ENCODE assay signal across 8 cellular contexts in the genomic region with DNA sequence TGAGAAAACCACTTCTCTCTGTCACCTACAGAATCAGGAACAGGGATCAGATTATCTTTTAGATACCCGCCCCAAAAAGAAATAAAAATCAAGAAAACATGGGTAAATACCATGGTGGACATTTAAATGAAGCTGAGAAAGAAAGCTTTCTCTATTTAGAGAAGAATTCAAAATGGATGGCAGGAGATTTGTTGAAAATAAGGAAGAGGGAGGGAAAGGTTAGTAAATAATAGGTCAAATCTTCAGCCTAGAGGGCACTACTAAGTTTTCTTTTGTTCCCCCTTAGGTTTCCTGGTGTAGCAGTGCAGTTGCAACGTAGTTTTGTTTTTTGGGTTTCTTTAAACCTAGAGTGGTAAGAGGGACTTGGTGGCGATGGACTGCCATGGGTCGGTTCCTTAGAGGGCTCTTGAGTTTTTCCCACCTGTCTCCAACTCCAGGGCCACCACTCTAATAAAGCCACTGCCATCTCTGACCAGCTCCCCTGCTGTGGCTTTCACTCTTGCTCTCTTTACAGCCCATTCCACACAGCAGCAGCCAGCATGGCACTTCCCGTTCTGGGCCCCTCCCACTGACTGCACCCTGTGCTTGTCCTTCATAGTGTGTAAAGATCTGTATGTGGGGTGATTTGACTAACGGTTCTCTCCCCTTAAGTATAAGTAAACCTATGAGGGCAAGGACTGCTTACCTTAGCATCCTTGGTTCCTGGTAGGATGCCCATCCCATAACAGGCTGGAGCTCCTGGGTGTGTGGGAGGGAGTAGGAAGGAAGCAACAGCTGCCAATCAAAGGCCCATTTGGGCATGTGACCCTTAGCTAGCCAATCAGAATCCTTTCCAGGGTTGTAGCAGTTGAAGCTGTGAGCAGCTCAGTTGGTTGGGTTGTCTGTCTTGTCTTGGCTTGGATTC.
DNase-seq lines count a peak whose midpoint lies in the region; ATAC-seq, FAIRE-seq and TF ChIP-seq lines count a peak whose summit lies in the region.

No MANE protein-coding gene starts in this region.

- no peaks in the 10 kb centered on the region for H3K79me1 ChIP-seq in H1 (ENCODE audit: low read depth, low read length)

- TF ChIP-seq RAD21 in H1 (IDR thresholded peaks at IDR 0.05 in 1 of 2, conservative IDR thresholded peaks at IDR 0.05 in 1 of 2; ENCODE audit: low read depth in 2 of 2, low read length in 2 of 2), result no peak

- H3K23me2 ChIP-seq in H1 (ENCODE audit: low read depth, low read length), result no peaks in the 10 kb centered on the region

- H3K4me3 ChIP-seq in GM08714 (ENCODE audit: low read length), result peak overlapping the region; percentile 72; the same call in 1 of the 2 replicates
- no peak overlapping the region for H3K4me3 ChIP-seq in H1 (ENCODE audit: extremely low read depth in 1 of 4, insufficient read depth in 2 of 4, low read depth in 3 of 4, low read length in 4 of 4)
- H3K4me3 ChIP-seq in kidney (ENCODE audit: low read length in 2 of 2), result no peak overlapping the region

- H4K20me1 ChIP-seq in H1 (replicated peaks in 1 of 2; ENCODE audit: control insufficient read depth in 1 of 2, insufficient read depth in 2 of 2, low read length in 2 of 2), result no peaks in the 10 kb centered on the region

- H3K14ac ChIP-seq in H1 (ENCODE audit: insufficient read length), result no peak overlapping the region

- no peak overlapping the region for H2BK20ac ChIP-seq in H1 (ENCODE audit: low read length)

- TF ChIP-seq POLR2A in H1 (IDR thresholded peaks at IDR 0.05; ENCODE audit: control extremely low read depth in 1 of 2, low read depth in 2 of 2, low read length in 2 of 2), result no peak

- peak; percentile 60 for DNase-seq in SK-N-DZ (ENCODE audit: low spot score)
- no peak for DNase-seq in H1 (ENCODE audit: low read depth in 1 of 2, low spot score in 2 of 2)
- DNase-seq in stimulated activated CD4-positive, alpha-beta T cell treated with anti-CD3 and anti-CD28 coated beads, Interleukin-2, amount 100 ng/mL, for 24 hours, result peak; percentile 26 to 35
- DNase-seq in kidney, result no peak
- DNase-seq in DMS79 treated with DMSO at 0.1 percent for 48 hours (lab: John Stamatoyannopoulos, UW), result no peak

- no peaks in the 10 kb centered on the region for H3K79me2 ChIP-seq in H1 (ENCODE audit: control insufficient read depth in 1 of 2, insufficient read depth in 2 of 2, low read length in 2 of 2)

- H3K4me2 ChIP-seq in H1 (ENCODE audit: insufficient read depth in 1 of 2, low read depth in 2 of 2, low read length in 2 of 2), result no peak overlapping the region

- FAIRE-seq in H1 (lab: Jason Lieb, UNC) (no peak), kidney (lab: Jason Lieb, UNC) (no peak)

- 0 out of 2 replicates have a peak overlapping the region, but pooled peaks have one; percentile 17 for H2AFZ ChIP-seq in H1 (ENCODE audit: low read length)

- H3K23ac ChIP-seq in H1 (ENCODE audit: insufficient read length), result no peak overlapping the region

- H3K4me1 ChIP-seq in H1 (replicated peaks in 1 of 4; ENCODE audit: control insufficient read depth in 3 of 4, insufficient read depth in 4 of 4, low read length in 3 of 4) (peaks cover 0 to 3% (median 0%) of the 10 kb centered on the region in 4 experiments; a peak in 2 of 7 replicates), kidney (ENCODE audit: control insufficient read depth in 1 of 2, insufficient read depth in 1 of 2, low read depth in 1 of 2, low read length in 2 of 2) (no peaks in the 10 kb centered on the region)

- H2AK5ac ChIP-seq in H1 (ENCODE audit: low read depth, low read length), result no peak overlapping the region

- no peak for TF ChIP-seq EP300 in H1 (IDR thresholded peaks at IDR 0.05; ENCODE audit: borderline replicate concordance in 1 of 2, low read depth in 2 of 2, low read length in 2 of 2)

- no peak overlapping the region for H2BK15ac ChIP-seq in H1 (ENCODE audit: low read length)

- no peak overlapping the region for H2BK120ac ChIP-seq in H1 (replicated peaks; ENCODE audit: low read depth, low read length)

- WGBS in H1 (ENCODE audit: extremely low coverage in 1 of 2, insufficient coverage in 1 of 2, insufficient read length in 1 of 2, insufficient replicate concordance in 2 of 2, low coverage in 1 of 2, low lambda C conversion rate in 2 of 2, missing lambda C conversion rate in 1 of 2), 2 experiments, result 84% methylated on average over 6 of the region's 6 CpGs; no CpG with 5 or more reads in 1 of the 2 experiments

- no peak overlapping the region for H3K18ac ChIP-seq in H1 (ENCODE audit: extremely low read depth, low read length)

- intact Hi-C loops in kidney (cut with DNase I), result no loop called here

- no peak overlapping the region for H3K56ac ChIP-seq in H1 (replicated peaks; ENCODE audit: insufficient read length, low read depth, low read length)

- no peaks in the 10 kb centered on the region for H3K27me3 ChIP-seq in H1 (replicated peaks in 1 of 4; ENCODE audit: control insufficient read depth in 3 of 4, extremely low read depth in 1 of 4, insufficient read depth in 3 of 4, low read length in 3 of 4)

- H4K5ac ChIP-seq in H1 (ENCODE audit: insufficient read length, low read depth, low read length), result no peak overlapping the region

- H3K9me3 ChIP-seq in H1 (ENCODE audit: insufficient read depth in 2 of 2, low read depth in 1 of 2, low read length in 1 of 2) (no peaks in the 10 kb centered on the region), kidney (ENCODE audit: control insufficient read depth in 1 of 2, low read length in 2 of 2) (no peaks in the 10 kb centered on the region)

- no peak overlapping the region for H3K9ac ChIP-seq in H1 (replicated peaks in 1 of 4; ENCODE audit: extremely low read depth in 1 of 4, low read depth in 3 of 4, low read length in 3 of 4)
- H3K9ac ChIP-seq in kidney (ENCODE audit: low read length in 2 of 2), result no peak overlapping the region

- TF ChIP-seq CTCF in H1 (IDR thresholded peaks at IDR 0.05; ENCODE audit: control extremely low read depth in 1 of 3, insufficient read depth in 1 of 3, low read depth in 1 of 3, low read length in 3 of 3), result no peak
- no peak for TF ChIP-seq CTCF in kidney (IDR thresholded peaks at IDR 0.05; ENCODE audit: borderline replicate concordance, extremely low read depth, insufficient read depth)

- no peak overlapping the region for H3K4ac ChIP-seq in H1 (replicated peaks; ENCODE audit: insufficient read length, low read depth, low read length)

- POLR2A ChIA-PET in H1 (lab: Charles Lee; ENCODE audit: partially characterized antibody), result interaction anchor here (1.4 kb wide), 1 partner anchor 21 kb away, joined by 7 read pairs; no protein-coding TSS in a partner anchor

- H2BK5ac ChIP-seq in H1 (ENCODE audit: low read depth, low read length), result no peak overlapping the region

- no peak overlapping the region for H3K27ac ChIP-seq in H1 (ENCODE audit: low read depth, low read length)
- H3K27ac ChIP-seq in kidney (ENCODE audit: low read depth in 2 of 2, low read length in 2 of 2), result no peak overlapping the region

- H3K36me3 ChIP-seq in H1 (ENCODE audit: control insufficient read depth in 2 of 4, insufficient read depth in 4 of 4, low read length in 3 of 4), result no peaks in the 10 kb centered on the region
- no peaks in the 10 kb centered on the region for H3K36me3 ChIP-seq in kidney (ENCODE audit: control insufficient read depth in 1 of 2, insufficient read depth in 2 of 2, low read length in 2 of 2)

- ATAC-seq in GM19463 (IDR thresholded peaks at IDR 0.05; ENCODE audit: unreplicated experiment) (peak; percentile 64), HG03342 (IDR thresholded peaks at IDR 0.05; ENCODE audit: unreplicated experiment) (peak; percentile 77)

- no peak overlapping the region for H4K91ac ChIP-seq in H1 (replicated peaks; ENCODE audit: insufficient read length, low read length)

- no peak overlapping the region for H4K8ac ChIP-seq in H1 (ENCODE audit: extremely low read depth, insufficient read depth, low read length)

- CTCF ChIA-PET in H1 (lab: Charles Lee; ENCODE audit: partially characterized antibody), result interaction anchor here (0.6 to 4.1 kb wide), 8 partner anchors 10 to 513 kb away, joined by 3 to 20 read pairs (median 4); no protein-coding TSS in a partner anchor

- H2BK12ac ChIP-seq in H1 (ENCODE audit: low read depth, low read length), result no peak overlapping the region; the same call in 1 of the 2 replicates

TF ChIP-seq in H1, 55 proteins besides CTCF, POLR2A, EP300 and RAD21:
- TF ChIP-seq, protein P1, sequence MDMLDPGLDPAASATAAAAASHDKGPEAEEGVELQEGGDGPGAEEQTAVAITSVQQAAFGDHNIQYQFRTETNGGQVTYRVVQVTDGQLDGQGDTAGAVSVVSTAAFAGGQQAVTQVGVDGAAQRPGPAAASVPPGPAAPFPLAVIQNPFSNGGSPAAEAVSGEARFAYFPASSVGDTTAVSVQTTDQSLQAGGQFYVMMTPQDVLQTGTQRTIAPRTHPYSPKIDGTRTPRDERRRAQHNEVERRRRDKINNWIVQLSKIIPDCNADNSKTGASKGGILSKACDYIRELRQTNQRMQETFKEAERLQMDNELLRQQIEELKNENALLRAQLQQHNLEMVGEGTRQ (IDR thresholded peaks at IDR 0.05; ENCODE audit: low read length), result peak; percentile 87
- no peak for TF ChIP-seq EZH2 (IDR thresholded peaks at IDR 0.05; ENCODE audit: low read depth, low read length, severe bottlenecking)
- TF ChIP-seq, protein P2, sequence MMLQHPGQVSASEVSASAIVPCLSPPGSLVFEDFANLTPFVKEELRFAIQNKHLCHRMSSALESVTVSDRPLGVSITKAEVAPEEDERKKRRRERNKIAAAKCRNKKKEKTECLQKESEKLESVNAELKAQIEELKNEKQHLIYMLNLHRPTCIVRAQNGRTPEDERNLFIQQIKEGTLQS (IDR thresholded peaks at IDR 0.05; ENCODE audit: insufficient read depth, low read depth, low read length), result peak; percentile 16; the same call in 1 of the 2 replicates

Comparison
In these comparisons a context has a peak if more than half of its experiments do, and no peak if none do; other contexts are left out.
1. DNase-seq: peak in SK-N-DZ (single experiment) and stimulated activated CD4-positive, alpha-beta T cell treated with anti-CD3 and anti-CD28 coated beads, Interleukin-2, amount 100 ng/mL, for 24 hours (2 of 2); none in H1 (0 of 2), kidney (single experiment) and DMS79 treated with DMSO at 0.1 percent for 48 hours (single experiment).